Comparison of ENCODE assay signal across 1 cellular context in the genomic region with DNA sequence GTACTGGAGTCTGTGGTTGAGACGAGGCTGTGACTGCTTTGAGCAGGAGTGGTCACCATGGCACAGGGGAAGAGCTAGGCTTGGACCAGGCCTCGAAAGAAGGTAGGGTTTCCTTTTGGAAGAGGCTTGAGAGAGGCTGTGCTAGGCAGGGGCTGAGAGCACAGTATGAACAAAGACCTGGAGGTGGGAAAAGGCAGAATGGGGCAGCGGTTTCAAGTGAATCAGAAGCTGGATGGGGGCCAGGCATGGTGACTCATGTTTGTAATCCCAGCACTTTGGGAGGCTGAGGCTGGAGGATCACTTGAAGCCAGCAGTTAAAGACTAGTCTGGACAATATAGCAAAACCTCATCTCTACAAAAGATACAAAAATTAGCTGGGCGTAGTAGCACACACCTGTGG.
TF ChIP-seq lines count a peak whose summit lies in the region.

No MANE protein-coding gene starts in this region.

TF ChIP-seq in SK-N-SH, 30 proteins besides CTCF, POLR2A, EP300 and RAD21 (continued from another document):
- TF ChIP-seq TEAD4 (IDR thresholded peaks at IDR 0.05; ENCODE audit: borderline replicate concordance, insufficient read depth) (no peak), SMC3 (IDR thresholded peaks at IDR 0.05; ENCODE audit: low read depth, low read length) (no peak), TAF1 (IDR thresholded peaks at IDR 0.05; ENCODE audit: borderline replicate concordance, low read depth, low read length) (no peak)
- TF ChIP-seq, protein P1, sequence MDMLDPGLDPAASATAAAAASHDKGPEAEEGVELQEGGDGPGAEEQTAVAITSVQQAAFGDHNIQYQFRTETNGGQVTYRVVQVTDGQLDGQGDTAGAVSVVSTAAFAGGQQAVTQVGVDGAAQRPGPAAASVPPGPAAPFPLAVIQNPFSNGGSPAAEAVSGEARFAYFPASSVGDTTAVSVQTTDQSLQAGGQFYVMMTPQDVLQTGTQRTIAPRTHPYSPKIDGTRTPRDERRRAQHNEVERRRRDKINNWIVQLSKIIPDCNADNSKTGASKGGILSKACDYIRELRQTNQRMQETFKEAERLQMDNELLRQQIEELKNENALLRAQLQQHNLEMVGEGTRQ (IDR thresholded peaks at IDR 0.05; ENCODE audit: borderline replicate concordance, low read depth, low read length): no peak
- TF ChIP-seq, protein P2, sequence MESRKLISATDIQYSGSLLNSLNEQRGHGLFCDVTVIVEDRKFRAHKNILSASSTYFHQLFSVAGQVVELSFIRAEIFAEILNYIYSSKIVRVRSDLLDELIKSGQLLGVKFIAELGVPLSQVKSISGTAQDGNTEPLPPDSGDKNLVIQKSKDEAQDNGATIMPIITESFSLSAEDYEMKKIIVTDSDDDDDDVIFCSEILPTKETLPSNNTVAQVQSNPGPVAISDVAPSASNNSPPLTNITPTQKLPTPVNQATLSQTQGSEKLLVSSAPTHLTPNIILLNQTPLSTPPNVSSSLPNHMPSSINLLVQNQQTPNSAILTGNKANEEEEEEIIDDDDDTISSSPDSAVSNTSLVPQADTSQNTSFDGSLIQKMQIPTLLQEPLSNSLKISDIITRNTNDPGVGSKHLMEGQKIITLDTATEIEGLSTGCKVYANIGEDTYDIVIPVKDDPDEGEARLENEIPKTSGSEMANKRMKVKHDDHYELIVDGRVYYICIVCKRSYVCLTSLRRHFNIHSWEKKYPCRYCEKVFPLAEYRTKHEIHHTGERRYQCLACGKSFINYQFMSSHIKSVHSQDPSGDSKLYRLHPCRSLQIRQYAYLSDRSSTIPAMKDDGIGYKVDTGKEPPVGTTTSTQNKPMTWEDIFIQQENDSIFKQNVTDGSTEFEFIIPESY (IDR thresholded peaks at IDR 0.05; ENCODE audit: borderline replicate concordance, low read depth): no peak
